ENCODE assay signal across 8 cellular contexts in genomic region chr6:42960243-42961019, GRCh38. TPM values are rescaled to one million over a fixed set of nuclear protein-coding genes. Genes with fewer than 3 reads are reported as not detected.
DNase-seq lines count a peak whose midpoint lies in the region; FAIRE-seq and TF ChIP-seq lines count a peak whose summit lies in the region.

Gene GNMT, plus strand, starts transcription at chr6:42960754. Its CDS starts 14 bp downstream, at chr6:42960768.

- no peak for FAIRE-seq in small intestine (lab: Jason Lieb, UNC)

- H3K4me1 ChIP-seq in SJSA1 (replicated peaks) = peaks cover 11% of the 10 kb centered on the region; the same call in 1 of the 2 replicates
- no peaks in the 10 kb centered on the region for H3K4me1 ChIP-seq in small intestine (ENCODE audit: control insufficient read depth in 2 of 2, insufficient read depth in 1 of 2, low read depth in 1 of 2, low read length in 1 of 2)

- no peaks in the 10 kb centered on the region; the same call in 1 of the 2 replicates for H3K27me3 ChIP-seq in SJSA1 (replicated peaks)
- H3K27me3 ChIP-seq in brain microvascular endothelial cell (replicated peaks) = no peaks in the 10 kb centered on the region
- no peaks in the 10 kb centered on the region for H3K27me3 ChIP-seq in small intestine (ENCODE audit: control insufficient read depth in 2 of 2, insufficient read depth in 2 of 2, low read length in 2 of 2)

- DNase-seq in NCI-H82 (lab: John Stamatoyannopoulos, UW) (peak; percentile 66), NCI-H82 treated with DMSO at 0.1 percent for 48 hours (lab: John Stamatoyannopoulos, UW; ENCODE audit: unreplicated experiment) (no peak), SJSA1 (ENCODE audit: low read depth in 1 of 2, low spot score in 2 of 2) (no peak), brain microvascular endothelial cell (no peak), iPS-NIHi7 (ENCODE audit: extremely low spot score) (peak; percentile 88), small intestine (peak; percentile 82), Ammon's horn (ENCODE audit: low spot score) (no peak), GM10266 (ENCODE audit: extremely low spot score) (no peak)

- H3K4me3 ChIP-seq in SJSA1 (peak within 1 kb of the TSS; percentile 3; the same call in 1 of the 2 replicates), brain microvascular endothelial cell (ENCODE audit: low read depth, low read length) (peak within 1 kb of the TSS; percentile 49), small intestine (ENCODE audit: low read depth in 1 of 2, low read length in 2 of 2) (peak within 1 kb of the TSS in 1 of 2 donors; percentile 43)

- H3K36me3 ChIP-seq in SJSA1 = peaks cover 11% of the 10 kb centered on the region
- peaks cover 2% of the 10 kb centered on the region for H3K36me3 ChIP-seq in brain microvascular endothelial cell (replicated peaks)
- peaks cover 5 to 7% of the 10 kb centered on the region in 2 donors for H3K36me3 ChIP-seq in small intestine (ENCODE audit: control insufficient read depth in 2 of 2, insufficient read depth in 2 of 2, low read length in 2 of 2)

- WGBS in small intestine, 3 donors = 1 to 4% (median 3%) methylated on average over 56 to 62 of the region's 62 CpGs

- no peaks in the 10 kb centered on the region; the same call in 1 of the 2 replicates for H3K9me3 ChIP-seq in SJSA1 (replicated peaks)
- no peaks in the 10 kb centered on the region for H3K9me3 ChIP-seq in small intestine (ENCODE audit: control insufficient read depth, low read depth)

- H3K27ac ChIP-seq in SJSA1 = no peak within 1 kb of the TSS
- no peak within 1 kb of the TSS for H3K27ac ChIP-seq in brain microvascular endothelial cell
- H3K27ac ChIP-seq in small intestine (ENCODE audit: low read depth in 1 of 2, low read length in 1 of 2) = no peak within 1 kb of the TSS

- in situ Hi-C loops in brain microvascular endothelial cell (cut with HindIII; ENCODE audit: low pct_ligation_motif_present, low sequenced_read_pairs) = no loop called here

- no peak for TF ChIP-seq CTCF in brain microvascular endothelial cell (IDR thresholded peaks at IDR 0.05; ENCODE audit: low read depth, low read length, missing control alignments)
- no peak for TF ChIP-seq CTCF in GM10266 (IDR thresholded peaks at IDR 0.05; ENCODE audit: control insufficient read depth, insufficient read depth, low read depth, missing control alignments)

RNA-seq across cellular contexts. Expression of gene GNMT, which starts in this region (rescaled TPM):
- total RNA-seq in SJSA1 (2014; rRNA removed; shearing (Covaris generic)) = 0.58 TPM in 1 of 2 replicates, not detected in the other
- under 1 TPM in 1 of 3 donors, not detected in 2; 0.34 TPM for polyA plus RNA-seq in small intestine

Comparison
In these comparisons a context has a peak if more than half of its experiments do, and no peak if none do; other contexts are left out.
1. DNase-seq: peak in NCI-H82 (single experiment) and iPS-NIHi7 (single experiment); none in NCI-H82 treated with DMSO at 0.1 percent for 48 hours (single experiment), SJSA1 (0 of 2), brain microvascular endothelial cell (single experiment), Ammon's horn (single experiment) and GM10266 (single experiment).
2. Peak in DNase-seq in small intestine; RNA of the gene not detected or under 1 TPM.